ENCODE assay signal across 1 cellular context in genomic region chr5:68445257-68446069, GRCh38.
A peak's percentile ranks its signal among the peaks of the same experiment; 100 is the strongest.
TF ChIP-seq lines count a peak whose summit lies in the region.

No MANE protein-coding gene starts in this region.

TF ChIP-seq in K562, 482 proteins besides CTCF, POLR2A, EP300 and RAD21 (continued from another document):
- TF ChIP-seq REST (CRISPR knock-in tag; IDR thresholded peaks at IDR 0.05; ENCODE audit: low read depth) (no peak), ADNP (tag; IDR thresholded peaks at IDR 0.05) (peak; percentile 61; the same call in 1 of the 2 replicates), SIRT6 (IDR thresholded peaks at IDR 0.05; ENCODE audit: low read depth, low read length) (no peak), E4F1 (CRISPR knock-in tag; IDR thresholded peaks at IDR 0.05; ENCODE audit: borderline replicate concordance) (no peak), RBM25 (IDR thresholded peaks at IDR 0.05; ENCODE audit: low read depth, low read length, severe bottlenecking) (peak; percentile 90), NCOA1 (IDR thresholded peaks at IDR 0.05; ENCODE audit: low read depth) (no peak), SMARCE1 (IDR thresholded peaks at IDR 0.05) (no peak), PTRF (tag; IDR thresholded peaks at IDR 0.05) (no peak), TSHZ1 (CRISPR knock-in tag; IDR thresholded peaks at IDR 0.05) (no peak), SMARCA5 (IDR thresholded peaks at IDR 0.05) (peak; percentile 29; the same call in 1 of the 2 replicates), MITF (IDR thresholded peaks at IDR 0.05) (no peak), MAX (CRISPR knock-in tag; IDR thresholded peaks at IDR 0.05) (no peak), POLR2H (tag; IDR thresholded peaks at IDR 0.05; ENCODE audit: low read depth) (no peak), ZFP1 (CRISPR knock-in tag; IDR thresholded peaks at IDR 0.05) (no peak), MTF1 (CRISPR knock-in tag; IDR thresholded peaks at IDR 0.05; ENCODE audit: borderline replicate concordance) (no peak), THRB (CRISPR knock-in tag; conservative IDR thresholded peaks at IDR 0.05) (no peak), ZNF507 (tag; conservative IDR thresholded peaks at IDR 0.05) (no peak), IRF9 (tag; IDR thresholded peaks at IDR 0.05) (no peak), KDM1A (IDR thresholded peaks at IDR 0.05) (peak in 1 of 2 experiments; percentile 58; a peak in 1 of 4 replicates)
